1 cellular context compared by ENCODE assay signal in the genomic region with DNA sequence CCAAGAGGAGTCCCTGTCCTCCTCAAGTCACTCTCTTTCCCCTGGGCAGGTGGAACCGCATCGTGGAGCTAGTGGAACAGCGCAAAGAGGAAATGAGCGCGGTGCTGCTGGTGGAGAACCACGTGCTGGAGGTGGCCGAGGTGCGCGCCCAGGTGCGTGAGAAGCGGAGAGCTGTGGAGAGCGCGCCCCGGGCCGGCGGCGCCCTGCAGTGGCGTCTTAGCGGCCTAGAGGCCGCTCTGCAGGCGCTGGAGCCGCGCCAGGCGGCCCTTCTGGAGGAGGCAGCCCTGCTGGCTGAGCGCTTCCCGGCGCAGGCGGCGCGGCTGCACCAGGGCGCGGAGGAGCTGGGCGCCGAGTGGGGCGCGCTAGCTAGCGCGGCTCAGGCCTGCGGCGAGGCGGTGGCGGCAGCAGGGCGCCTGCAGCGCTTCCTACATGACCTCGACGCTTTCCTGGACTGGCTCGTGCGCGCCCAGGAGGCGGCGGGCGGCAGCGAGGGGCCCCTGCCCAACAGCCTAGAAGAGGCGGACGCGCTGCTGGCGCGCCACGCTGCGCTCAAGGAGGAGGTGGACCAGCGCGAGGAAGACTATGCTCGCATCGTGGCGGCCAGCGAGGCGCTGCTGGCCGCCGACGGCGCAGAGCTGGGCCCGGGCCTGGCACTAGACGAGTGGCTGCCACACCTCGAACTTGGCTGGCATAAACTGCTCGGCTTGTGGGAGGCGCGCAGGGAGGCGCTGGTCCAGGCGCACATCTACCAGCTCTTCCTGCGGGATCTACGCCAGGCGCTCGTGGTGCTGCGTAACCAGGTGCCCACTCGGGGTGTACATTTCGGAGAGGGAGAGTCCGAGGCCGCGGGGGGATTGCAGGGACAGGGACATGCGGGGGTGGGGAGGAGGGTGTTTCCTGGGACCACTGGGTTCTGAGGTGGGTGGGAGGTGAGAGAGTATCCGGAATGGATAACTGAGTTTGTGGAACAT.
TF ChIP-seq lines count a peak whose summit lies in the region.

No MANE protein-coding gene starts in this region.

TF ChIP-seq in SK-N-SH, 30 proteins besides CTCF, POLR2A, EP300 and RAD21:
- TF ChIP-seq FOXJ3 (CRISPR knock-in tag; IDR thresholded peaks at IDR 0.05) (no peak), FOXM1 (IDR thresholded peaks at IDR 0.05; ENCODE audit: low read depth) (no peak), TAF1 (IDR thresholded peaks at IDR 0.05; ENCODE audit: borderline replicate concordance, low read depth, low read length) (no peak), EZH2phosphoT487 (IDR thresholded peaks at IDR 0.05; ENCODE audit: borderline replicate concordance, low read depth) (no peak), RXRA (IDR thresholded peaks at IDR 0.05; ENCODE audit: borderline replicate concordance, low read depth) (no peak), TEAD4 (IDR thresholded peaks at IDR 0.05; ENCODE audit: borderline replicate concordance, insufficient read depth) (no peak), CHD2 (IDR thresholded peaks at IDR 0.05; ENCODE audit: low read length, partially characterized antibody) (no peak), JUND (IDR thresholded peaks at IDR 0.05) (no peak), RCOR1 (IDR thresholded peaks at IDR 0.05; ENCODE audit: low read length) (no peak), PBX3 (IDR thresholded peaks at IDR 0.05) (no peak), YY1 (IDR thresholded peaks at IDR 0.05; ENCODE audit: low read depth) (no peak), RFX5 (IDR thresholded peaks at IDR 0.05; ENCODE audit: low read length) (no peak), IRF3 (IDR thresholded peaks at IDR 0.05; ENCODE audit: low read depth, low read length) (no peak)
- TF ChIP-seq, protein P1, sequence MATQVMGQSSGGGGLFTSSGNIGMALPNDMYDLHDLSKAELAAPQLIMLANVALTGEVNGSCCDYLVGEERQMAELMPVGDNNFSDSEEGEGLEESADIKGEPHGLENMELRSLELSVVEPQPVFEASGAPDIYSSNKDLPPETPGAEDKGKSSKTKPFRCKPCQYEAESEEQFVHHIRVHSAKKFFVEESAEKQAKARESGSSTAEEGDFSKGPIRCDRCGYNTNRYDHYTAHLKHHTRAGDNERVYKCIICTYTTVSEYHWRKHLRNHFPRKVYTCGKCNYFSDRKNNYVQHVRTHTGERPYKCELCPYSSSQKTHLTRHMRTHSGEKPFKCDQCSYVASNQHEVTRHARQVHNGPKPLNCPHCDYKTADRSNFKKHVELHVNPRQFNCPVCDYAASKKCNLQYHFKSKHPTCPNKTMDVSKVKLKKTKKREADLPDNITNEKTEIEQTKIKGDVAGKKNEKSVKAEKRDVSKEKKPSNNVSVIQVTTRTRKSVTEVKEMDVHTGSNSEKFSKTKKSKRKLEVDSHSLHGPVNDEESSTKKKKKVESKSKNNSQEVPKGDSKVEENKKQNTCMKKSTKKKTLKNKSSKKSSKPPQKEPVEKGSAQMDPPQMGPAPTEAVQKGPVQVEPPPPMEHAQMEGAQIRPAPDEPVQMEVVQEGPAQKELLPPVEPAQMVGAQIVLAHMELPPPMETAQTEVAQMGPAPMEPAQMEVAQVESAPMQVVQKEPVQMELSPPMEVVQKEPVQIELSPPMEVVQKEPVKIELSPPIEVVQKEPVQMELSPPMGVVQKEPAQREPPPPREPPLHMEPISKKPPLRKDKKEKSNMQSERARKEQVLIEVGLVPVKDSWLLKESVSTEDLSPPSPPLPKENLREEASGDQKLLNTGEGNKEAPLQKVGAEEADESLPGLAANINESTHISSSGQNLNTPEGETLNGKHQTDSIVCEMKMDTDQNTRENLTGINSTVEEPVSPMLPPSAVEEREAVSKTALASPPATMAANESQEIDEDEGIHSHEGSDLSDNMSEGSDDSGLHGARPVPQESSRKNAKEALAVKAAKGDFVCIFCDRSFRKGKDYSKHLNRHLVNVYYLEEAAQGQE (IDR thresholded peaks at IDR 0.05; ENCODE audit: low read depth, low read length) = no peak
- TF ChIP-seq, protein P2, sequence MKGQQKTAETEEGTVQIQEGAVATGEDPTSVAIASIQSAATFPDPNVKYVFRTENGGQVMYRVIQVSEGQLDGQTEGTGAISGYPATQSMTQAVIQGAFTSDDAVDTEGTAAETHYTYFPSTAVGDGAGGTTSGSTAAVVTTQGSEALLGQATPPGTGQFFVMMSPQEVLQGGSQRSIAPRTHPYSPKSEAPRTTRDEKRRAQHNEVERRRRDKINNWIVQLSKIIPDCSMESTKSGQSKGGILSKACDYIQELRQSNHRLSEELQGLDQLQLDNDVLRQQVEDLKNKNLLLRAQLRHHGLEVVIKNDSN (IDR thresholded peaks at IDR 0.05; ENCODE audit: borderline replicate concordance, low read depth) = no peak
